ENCODE assay signal across 1 cellular context in genomic region chr12:46556105-46556559, GRCh38.
TF ChIP-seq lines count a peak whose summit lies in the region.

No MANE protein-coding gene starts in this region.

TF ChIP-seq in SK-N-SH, 30 proteins besides CTCF, POLR2A, EP300 and RAD21 (continued from another document):
- TF ChIP-seq PBX3 (IDR thresholded peaks at IDR 0.05) (peak; percentile 79), ELF1 (IDR thresholded peaks at IDR 0.05) (no peak), FOXM1 (IDR thresholded peaks at IDR 0.05; ENCODE audit: low read depth) (peak; percentile 71; the same call in 1 of the 2 replicates), EZH2phosphoT487 (IDR thresholded peaks at IDR 0.05; ENCODE audit: borderline replicate concordance, low read depth) (no peak), POLR2AphosphoS5 (IDR thresholded peaks at IDR 0.05; ENCODE audit: low read depth, low read length) (peak; percentile 78; the same call in 1 of the 2 replicates), YY1 (IDR thresholded peaks at IDR 0.05; ENCODE audit: low read depth) (no peak), MAX (IDR thresholded peaks at IDR 0.05; ENCODE audit: low read depth) (no peak), FOXJ3 (CRISPR knock-in tag; IDR thresholded peaks at IDR 0.05) (no peak), IRF3 (IDR thresholded peaks at IDR 0.05; ENCODE audit: low read depth, low read length) (no peak), TEAD4 (IDR thresholded peaks at IDR 0.05; ENCODE audit: borderline replicate concordance, insufficient read depth) (peak; percentile 94), JUND (IDR thresholded peaks at IDR 0.05) (peak; percentile 90)
TF ChIP-seq in SK-N-SH: peak in this region for 13.
